31 cellular contexts compared by ENCODE assay signal in the genomic region with DNA sequence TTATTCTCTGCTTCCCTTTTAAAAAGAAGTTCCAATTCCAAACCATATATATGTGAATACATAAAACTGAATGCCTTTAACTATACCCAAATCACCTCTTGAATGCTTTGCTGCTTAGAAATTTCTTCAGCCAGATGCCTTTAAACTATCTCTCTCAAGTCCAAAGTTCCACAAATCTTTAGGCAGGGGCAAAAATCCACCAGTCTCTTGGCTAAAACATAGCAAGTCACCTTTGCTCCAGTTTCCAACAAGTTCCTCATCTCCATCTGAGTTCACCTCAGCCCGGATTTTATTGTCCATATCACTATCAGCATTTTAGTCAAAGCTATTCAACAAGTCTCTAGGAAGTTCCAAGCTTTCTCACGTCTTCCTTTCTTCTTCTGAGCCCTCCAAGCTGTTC. TPM values are rescaled to one million over a fixed set of nuclear protein-coding genes. Genes with fewer than 3 reads are reported as not detected.
"Had no signal": no experiment of that assay in that cellular context is flagged by ENCODE, and none has a peak within 500 bp of the region (broad histone marks: within the 10 kb centered on the region; RNA-seq: fewer than 3 reads in every experiment).

No MANE protein-coding gene starts in this region.

- H3K9ac ChIP-seq: neural progenitor cell, parathyroid adenoma had no signal

- H3K79me2 ChIP-seq: parathyroid adenoma had no signal

- H3K27ac ChIP-seq: neural progenitor cell, ovary, parathyroid adenoma, psoas muscle, skin epidermis, stomach, thoracic aorta, thyroid gland, tibial nerve, upper lobe of left lung, vagina had no signal

- H3K9me3 ChIP-seq: ovary, psoas muscle, stomach, thoracic aorta, thyroid gland, tibial nerve, upper lobe of left lung, vagina had no signal

- ATAC-seq: naive thymus-derived CD4-positive, alpha-beta T cell; natural killer cell; psoas muscle; right cardiac atrium; sciatic nerve; stimulated activated effector memory CD8-positive, alpha-beta T cell treated with anti-CD3 and anti-CD28 coated beads, Interleukin-12 subunit alpha, Interleukin-12 subunit beta, amount 100 ng/mL, for 72 hours; stimulated activated naive B cell treated with anti-CD40 and anti-IgM and Interleukin-4, amounts not matched to agents 10 μg/mL and 1 μg/mL and 100 μg/mL, for 72 hours had no signal

- H3K36me3 ChIP-seq: neural progenitor cell, ovary, stomach, thoracic aorta, thyroid gland, tibial nerve, upper lobe of left lung, vagina had no signal

- H3K4me3 ChIP-seq: neural progenitor cell, ovary, psoas muscle, skin epidermis, stomach, thoracic aorta, thyroid gland, tibial nerve, upper lobe of left lung, vagina had no signal

- DNase-seq: naive thymus-derived CD4-positive, alpha-beta T cell; natural killer cell; occipital lobe; ovary; psoas muscle; right cardiac atrium; stimulated activated CD4-positive, alpha-beta T cell treated with anti-CD3 and anti-CD28 coated beads, Interleukin-15, amount 100 ng/mL, for 24 hours; stimulated activated CD4-positive, alpha-beta T cell treated with anti-CD3 and anti-CD28 coated beads, Interleukin-2, amount 100 ng/mL, for 24 hours; stimulated activated CD4-positive, alpha-beta T cell treated with anti-CD3 and anti-CD28 coated beads, Interleukin-2, amount 100 ng/mL, for 48 hours; stimulated activated CD4-positive, alpha-beta T cell treated with anti-CD3 and anti-CD28 coated beads, Interleukin-4, amount 100 ng/mL, for 24 hours; stimulated activated naive B cell treated with anti-CD40 and anti-IgM and Interleukin-4, amounts not matched to agents 10 μg/mL and 1 μg/mL and 100 μg/mL, for 72 hours; stimulated activated naive CD4-positive, alpha-beta T cell treated with Interleukin-2 at 50 U/mL for 16 hours; stomach; thyroid gland; upper lobe of left lung had no signal

- H3K27me3 ChIP-seq: neural progenitor cell, ovary, stomach, thyroid gland, tibial nerve, upper lobe of left lung, vagina had no signal

- H3K4me1 ChIP-seq: neural progenitor cell, parathyroid adenoma, psoas muscle, stomach, thyroid gland, tibial nerve, vagina had no signal

- FAIRE-seq: urothelium cell line had no signal

- H3K4me2 ChIP-seq: neural progenitor cell had no signal

- H2AFZ ChIP-seq: neural progenitor cell, parathyroid adenoma had no signal

RNA-seq across cellular contexts. Expression of gene SULT1B1, which starts 49.8 kb away (rescaled TPM):
- total RNA-seq: osteoblast, renal cortical epithelial cell had no signal
- polyA plus RNA-seq: neural cell had no signal

RNA-seq across cellular contexts. Expression of gene UGT2A1, which starts 57.5 kb away (rescaled TPM):
- total RNA-seq: naive thymus-derived CD4-positive, alpha-beta T cell; natural killer cell; occipital lobe; osteoblast; ovary; progenitor cell of endocrine pancreas; psoas muscle; renal cortical epithelial cell; right cardiac atrium; sciatic nerve; stomach; subcutaneous adipose tissue; temporal lobe; thoracic aorta; thyroid gland; tibial nerve; ureter; vagina had no signal
- polyA plus RNA-seq: naive thymus-derived CD4-positive, alpha-beta T cell; neural cell; ovary; psoas muscle; right cardiac atrium; stomach had no signal
